In genomic region chr9:77021289-77021927, GRCh38 we compare ENCODE assay signal across 16 cellular contexts. TPM values are rescaled to one million over a fixed set of nuclear protein-coding genes. Genes with fewer than 3 reads are reported as not detected.
DNase-seq lines count a peak whose midpoint lies in the region; ATAC-seq and TF ChIP-seq lines count a peak whose summit lies in the region.
"Had no signal": no experiment of that assay in that cellular context is flagged by ENCODE, and none has a peak within 500 bp of the region (broad histone marks: within the 10 kb centered on the region; RNA-seq: fewer than 3 reads in every experiment).

No MANE protein-coding gene starts in this region.

- CTCF ChIA-PET in WTC11 (lab: Charles Lee) = interaction anchor here (8.2 kb wide), 1 partner anchor 130 kb away, joined by 85 read pairs; no protein-coding TSS in a partner anchor

- ATAC-seq in WTC11 (no peak), HG03108 (IDR thresholded peaks at IDR 0.05; ENCODE audit: unreplicated experiment) (no peak)
- ATAC-seq in stimulated activated naive B cell treated with anti-CD40 and anti-IgM and Interleukin-4, amounts not matched to agents 10 μg/mL and 1 μg/mL and 100 μg/mL, for 72 hours (replicated peaks) = no peak

- POLR2A ChIA-PET in WTC11 (lab: Charles Lee) = no interaction called here

- H3K4me1 Mint-ChIP-seq in activated naive CD4-positive, alpha-beta T cell treated with anti-CD3 and anti-CD28 coated beads, Interleukin-2, amount 50 U/mL, for 24 hours = peaks cover 29% of the 10 kb centered on the region
- peaks cover 74% of the 10 kb centered on the region for H3K4me1 Mint-ChIP-seq in WTC11
- peaks cover 22 to 46% of the 10 kb centered on the region in 2 donors for H3K4me1 Mint-ChIP-seq in stimulated activated naive B cell treated with anti-CD40 and anti-IgM and Interleukin-4, amounts not matched to agents 10 μg/mL and 1 μg/mL and 100 μg/mL, for 72 hours

- peak overlapping the region; percentile 58 for H3K4me3 Mint-ChIP-seq in activated naive CD4-positive, alpha-beta T cell treated with anti-CD3 and anti-CD28 coated beads, Interleukin-2, amount 50 U/mL, for 24 hours
- peak overlapping the region; percentile 65 for H3K4me3 Mint-ChIP-seq in WTC11
- H3K4me3 Mint-ChIP-seq in stimulated activated naive B cell treated with anti-CD40 and anti-IgM and Interleukin-4, amounts not matched to agents 10 μg/mL and 1 μg/mL and 100 μg/mL, for 72 hours = peak overlapping the region in 1 of 2 donors; percentile 25
- H3K4me3 Mint-ChIP-seq: mesothelial cell of epicardium had no signal

- H3K27ac Mint-ChIP-seq in activated naive CD4-positive, alpha-beta T cell treated with anti-CD3 and anti-CD28 coated beads, Interleukin-2, amount 50 U/mL, for 24 hours = no peak overlapping the region
- H3K27ac Mint-ChIP-seq in WTC11 = no peak overlapping the region
- peak overlapping the region; percentile 82 for H3K27ac Mint-ChIP-seq in stimulated activated naive B cell treated with anti-CD40 and anti-IgM and Interleukin-4, amounts not matched to agents 10 μg/mL and 1 μg/mL and 100 μg/mL, for 72 hours
- H3K27ac Mint-ChIP-seq: mesothelial cell of epicardium had no signal

- no peak for DNase-seq in activated naive CD4-positive, alpha-beta T cell (lab: John Stamatoyannopoulos, UW)
- DNase-seq in WTC11 (ENCODE audit: low spot score) (no peak), fibroblast of peridontal ligament (ENCODE audit: extremely low read depth) (peak; percentile 17), GM03348 (ENCODE audit: low spot score) (no peak), SW480 (ENCODE audit: low spot score) (no peak)
- no peak for DNase-seq in stimulated activated naive B cell treated with anti-CD40 and anti-IgM and Interleukin-4, amounts not matched to agents 10 μg/mL and 1 μg/mL and 100 μg/mL, for 72 hours
- DNase-seq: activated CD4-positive, CD25-positive, alpha-beta regulatory T cell treated with anti-CD3 and anti-CD28 coated beads, Interleukin-2, amount 50 U/mL, for 72 hours; activated gamma-delta T cell treated with Interleukin-2 at 50 U/mL for 16 hours; BE2C; cerebellar nuclear complex; MM.1S; NCI-H2171; SJCRH30 had no signal

- no peaks in the 10 kb centered on the region for H3K36me3 Mint-ChIP-seq in activated naive CD4-positive, alpha-beta T cell treated with anti-CD3 and anti-CD28 coated beads, Interleukin-2, amount 50 U/mL, for 24 hours
- no peaks in the 10 kb centered on the region; the same call in 1 of the 2 replicates for H3K36me3 Mint-ChIP-seq in WTC11
- peaks cover 7 to 17% of the 10 kb centered on the region in 2 donors for H3K36me3 Mint-ChIP-seq in stimulated activated naive B cell treated with anti-CD40 and anti-IgM and Interleukin-4, amounts not matched to agents 10 μg/mL and 1 μg/mL and 100 μg/mL, for 72 hours
- H3K36me3 Mint-ChIP-seq: mesothelial cell of epicardium had no signal

- peaks cover 50% of the 10 kb centered on the region for H3K27me3 Mint-ChIP-seq in activated naive CD4-positive, alpha-beta T cell treated with anti-CD3 and anti-CD28 coated beads, Interleukin-2, amount 50 U/mL, for 24 hours
- H3K27me3 Mint-ChIP-seq in WTC11 (ENCODE audit: low read depth) = peaks cover 96% of the 10 kb centered on the region
- peaks cover 75 to 95% of the 10 kb centered on the region in 2 donors for H3K27me3 Mint-ChIP-seq in stimulated activated naive B cell treated with anti-CD40 and anti-IgM and Interleukin-4, amounts not matched to agents 10 μg/mL and 1 μg/mL and 100 μg/mL, for 72 hours

- no peak for TF ChIP-seq CTCF in WTC11 (IDR thresholded peaks at IDR 0.05)

- no peaks in the 10 kb centered on the region for H3K9me3 Mint-ChIP-seq in activated naive CD4-positive, alpha-beta T cell treated with anti-CD3 and anti-CD28 coated beads, Interleukin-2, amount 50 U/mL, for 24 hours
- no peaks in the 10 kb centered on the region for H3K9me3 Mint-ChIP-seq in WTC11
- H3K9me3 Mint-ChIP-seq in stimulated activated naive B cell treated with anti-CD40 and anti-IgM and Interleukin-4, amounts not matched to agents 10 μg/mL and 1 μg/mL and 100 μg/mL, for 72 hours = peaks cover 0 to 4% of the 10 kb centered on the region in 2 donors
- H3K9me3 Mint-ChIP-seq: mesothelial cell of epicardium had no signal

TF ChIP-seq in WTC11, 78 proteins besides CTCF, POLR2A, EP300 and RAD21:
- TF ChIP-seq E2F5 (CRISPR knock-in tag; IDR thresholded peaks at IDR 0.05) (no peak), MXD4 (CRISPR knock-in tag; IDR thresholded peaks at IDR 0.05; ENCODE audit: borderline replicate concordance) (no peak), IRF2 (CRISPR knock-in tag; IDR thresholded peaks at IDR 0.05; ENCODE audit: borderline replicate concordance, low read depth) (no peak), HMGA2 (CRISPR knock-in tag; IDR thresholded peaks at IDR 0.05) (no peak), MLX (CRISPR knock-in tag; IDR thresholded peaks at IDR 0.05) (no peak)
TF ChIP-seq in WTC11: peak in this region for 0.

RNA-seq across cellular contexts. Expression of gene FOXB2, which starts 2.0 kb away (rescaled TPM):
- 0.22 to 0.50 TPM in 2 of 3 replicates, not detected in the other for total RNA-seq in WTC11 (2021)
- total RNA-seq: mesothelial cell of epicardium, SJCRH30 had no signal
